In genomic region chr1:182206628-182207239, GRCh38 we compare ENCODE assay signal across 14 cellular contexts.
DNase-seq lines count a peak whose midpoint lies in the region; ATAC-seq and TF ChIP-seq lines count a peak whose summit lies in the region.
"Had no signal": no experiment of that assay in that cellular context is flagged by ENCODE, and none has a peak within 500 bp of the region (broad histone marks: within the 10 kb centered on the region; RNA-seq: fewer than 3 reads in every experiment).

No MANE protein-coding gene starts in this region.

- WGBS in lower leg skin, 2 donors = 69 to 73% methylated on average over 4 of the region's 4 CpGs
- WGBS in SK-N-SH (ENCODE audit: low lambda C conversion rate) = 34% methylated on average over 4 of the region's 4 CpGs

- H3K4me1 ChIP-seq in BLaER1 (peaks cover 17% of the 10 kb centered on the region), skeletal muscle tissue (ENCODE audit: control insufficient read depth in 3 of 3, insufficient read depth in 3 of 3, low read length in 3 of 3) (peaks cover 12 to 31% (median 29%) of the 10 kb centered on the region in 3 donors), SK-N-SH (ENCODE audit: control insufficient read depth in 1 of 2, insufficient read depth in 2 of 2, low read depth in 1 of 2, low read length in 1 of 2) (no peaks in the 10 kb centered on the region; a peak in 1 of 4 replicates)
- H3K4me1 ChIP-seq: SJSA1 had no signal

- no peak overlapping the region for H3K4me3 ChIP-seq in BLaER1
- no peak overlapping the region for H3K4me3 ChIP-seq in lower leg skin (ENCODE audit: low read depth, poor library complexity, severe bottlenecking)
- no peak overlapping the region for H3K4me3 ChIP-seq in skeletal muscle tissue (ENCODE audit: low read length in 3 of 3)
- no peak overlapping the region for H3K4me3 ChIP-seq in SK-N-SH (ENCODE audit: low read depth in 2 of 2, low read length in 1 of 2)
- H3K4me3 ChIP-seq: SJSA1 had no signal

- CTCF ChIA-PET in SK-N-SH (lab: Yijun Ruan, JAX) = no interaction called here

- TF ChIP-seq CTCF in lower leg skin (IDR thresholded peaks at IDR 0.05) = no peak
- TF ChIP-seq CTCF in SK-N-SH (IDR thresholded peaks at IDR 0.05) = no peak

- no peak overlapping the region for H2AFZ ChIP-seq in SK-N-SH (ENCODE audit: low read depth)

- H3F3A ChIP-seq in SK-N-SH (replicated peaks; ENCODE audit: insufficient read depth) = no peaks in the 10 kb centered on the region

- no peaks in the 10 kb centered on the region for H3K9me2 ChIP-seq in SK-N-SH

- no peaks in the 10 kb centered on the region for H3K36me3 ChIP-seq in BLaER1
- H3K36me3 ChIP-seq in skeletal muscle tissue (ENCODE audit: control insufficient read depth in 3 of 3, insufficient read depth in 3 of 3, low read length in 3 of 3) = no peaks in the 10 kb centered on the region
- no peaks in the 10 kb centered on the region for H3K36me3 ChIP-seq in SK-N-SH (replicated peaks in 1 of 2; ENCODE audit: control insufficient read depth in 1 of 2, insufficient read depth in 2 of 2, low read length in 1 of 2)
- H3K36me3 ChIP-seq: SJSA1 had no signal

- H3K9ac ChIP-seq in BLaER1 (no peak overlapping the region), skeletal muscle tissue (ENCODE audit: low read depth in 1 of 3, low read length in 3 of 3) (peak overlapping the region in 1 of 3 donors; percentile 19), SK-N-SH (no peak overlapping the region)

- peak; percentile 82 to 94 for DNase-seq in lower leg skin (ENCODE audit: low spot score in 2 of 2)
- no peak for DNase-seq in SK-N-SH
- DNase-seq in HuH-7.5 (ENCODE audit: low spot score) = no peak
- DNase-seq: activated CD4-positive, CD25-positive, alpha-beta regulatory T cell; activated effector memory CD4-positive, alpha-beta T cell treated with Interleukin-2 at 50 U/mL for 16 hours; NCI-H1092 treated with DMSO at 0.1 percent for 48 hours; NCI-H510A had no signal

- intact Hi-C loops in lower leg skin (cut with DNase I; ENCODE audit: low total_unique reads) = no loop called here

- H3K79me2 ChIP-seq in SK-N-SH (ENCODE audit: insufficient read depth) = no peaks in the 10 kb centered on the region

- H3K27ac ChIP-seq in BLaER1 (no peak overlapping the region), cingulate gyrus (ENCODE audit: low read depth, low read length) (peak overlapping the region; percentile 31), skeletal muscle tissue (ENCODE audit: low read depth, low read length) (peak overlapping the region; percentile 59), SK-N-SH (ENCODE audit: low read depth in 2 of 2, low read length in 1 of 2) (no peak overlapping the region)
- H3K27ac ChIP-seq: SJSA1 had no signal

- no peak for TF ChIP-seq RAD21 in SK-N-SH (IDR thresholded peaks at IDR 0.05; ENCODE audit: low read length)

- H3K27me3 ChIP-seq in BLaER1 (no peaks in the 10 kb centered on the region), skeletal muscle tissue (ENCODE audit: control insufficient read depth in 3 of 3, insufficient read depth in 3 of 3, low read length in 3 of 3) (no peaks in the 10 kb centered on the region), SK-N-SH (ENCODE audit: insufficient read depth) (no peaks in the 10 kb centered on the region)
- H3K27me3 ChIP-seq: SJSA1 had no signal

- POLR2A ChIA-PET in SK-N-SH (lab: Yijun Ruan, JAX) = no interaction called here

- H3K9me3 ChIP-seq in BLaER1 = no peaks in the 10 kb centered on the region
- no peaks in the 10 kb centered on the region for H3K9me3 ChIP-seq in skeletal muscle tissue (ENCODE audit: control insufficient read depth in 3 of 3, low read length in 3 of 3)
- no peaks in the 10 kb centered on the region for H3K9me3 ChIP-seq in SK-N-SH
- H3K9me3 ChIP-seq: SJSA1 had no signal

- no peak for TF ChIP-seq POLR2A in lower leg skin (IDR thresholded peaks at IDR 0.05)

- ATAC-seq in GM19455 (IDR thresholded peaks at IDR 0.05; ENCODE audit: unreplicated experiment) (no peak), GM19328 (IDR thresholded peaks at IDR 0.05; ENCODE audit: unreplicated experiment) (no peak)
- ATAC-seq: stimulated activated memory B cell treated with anti-CD40 and anti-IgM and Interleukin-4, amounts not matched to agents 10 μg/mL and 1 μg/mL and 100 μg/mL, for 72 hours had no signal

- H3K4me2 ChIP-seq in BLaER1 = peak overlapping the region; percentile 46
- H3K4me2 ChIP-seq in SK-N-SH = no peak overlapping the region

- TF ChIP-seq EP300 in SK-N-SH (IDR thresholded peaks at IDR 0.05; ENCODE audit: borderline replicate concordance in 1 of 2, low read depth in 1 of 2, low read length in 1 of 2) = no peak

- H4K20me1 ChIP-seq in BLaER1 (no peaks in the 10 kb centered on the region), SK-N-SH (ENCODE audit: insufficient read depth) (no peaks in the 10 kb centered on the region)

TF ChIP-seq in SK-N-SH, 30 proteins besides CTCF, POLR2A, EP300 and RAD21:
- TF ChIP-seq FOSL2 (IDR thresholded peaks at IDR 0.05; ENCODE audit: borderline replicate concordance, low read depth) = no peak
- no peak for TF ChIP-seq NFIC (IDR thresholded peaks at IDR 0.05; ENCODE audit: borderline replicate concordance)
- TF ChIP-seq TAF1 (IDR thresholded peaks at IDR 0.05; ENCODE audit: borderline replicate concordance, low read depth, low read length) = no peak
- TF ChIP-seq FOXM1 (IDR thresholded peaks at IDR 0.05; ENCODE audit: low read depth) = no peak
- no peak for TF ChIP-seq GABPA (IDR thresholded peaks at IDR 0.05; ENCODE audit: low read depth)

Comparison
In these comparisons a context has a peak if more than half of its experiments do, and no peak if none do; other contexts are left out.
1. H3K27ac ChIP-seq: peak in cingulate gyrus (single experiment) and skeletal muscle tissue (single experiment); none in BLaER1 (single experiment) and SK-N-SH (0 of 2).
2. DNase-seq: peak in lower leg skin (2 of 2); none in SK-N-SH (single experiment) and HuH-7.5 (single experiment).